In the genomic region with DNA sequence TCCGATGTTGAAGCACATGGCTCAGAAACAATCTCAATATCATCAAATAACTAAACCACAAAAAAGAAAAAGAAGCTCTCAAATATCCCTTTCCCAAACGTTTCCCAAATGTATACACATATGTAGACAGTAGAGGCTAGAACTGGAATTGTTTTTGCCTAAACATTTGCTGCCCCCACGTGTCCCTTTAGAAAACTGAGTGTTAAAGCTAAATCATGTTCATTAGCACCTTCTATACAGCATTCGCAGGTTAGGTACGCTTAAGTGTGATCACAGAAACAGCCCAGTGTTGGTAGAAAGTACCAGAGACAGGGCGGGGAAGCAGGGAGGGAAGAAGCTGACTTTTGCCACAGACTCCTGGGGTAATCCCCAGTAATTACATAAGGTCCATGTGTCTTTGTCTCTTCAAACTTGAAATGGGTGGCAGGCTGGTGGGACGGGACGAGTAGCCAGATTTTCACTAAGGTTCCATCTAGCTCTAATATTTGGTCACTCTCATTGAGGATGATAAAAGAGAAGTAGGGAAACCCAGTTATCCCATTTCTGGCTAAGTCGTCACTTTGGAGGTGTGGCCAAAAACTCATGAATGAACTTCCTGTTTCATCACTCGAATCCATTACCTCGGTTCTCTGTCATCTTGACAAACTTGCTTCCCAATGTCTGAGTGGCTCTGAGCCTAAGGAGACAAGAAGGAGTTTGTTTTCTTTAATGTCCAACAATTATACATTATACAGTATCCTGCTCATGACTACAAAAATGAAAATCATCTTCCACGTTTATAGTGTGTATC, we compare ENCODE assay signal across 8 cellular contexts. TPM values are rescaled to one million over a fixed set of nuclear protein-coding genes. Genes with fewer than 3 reads are reported as not detected.
DNase-seq lines count a peak whose midpoint lies in the region; ATAC-seq and TF ChIP-seq lines count a peak whose summit lies in the region.

No MANE protein-coding gene starts in this region.

- intact Hi-C loops in left lung (cut with DNase I): loop anchor here in 1 of 2 donors (10.0 kb wide), 1 partner anchor 1445 kb away; no protein-coding TSS in a partner anchor
- intact Hi-C loops in posterior vena cava (cut with DNase I): loop anchor here in 1 of 2 donors (5.0 kb wide), 1 partner anchor 1453 kb away; no protein-coding TSS in a partner anchor

- H3K4me3 ChIP-seq in left lung: no peak overlapping the region
- no peak overlapping the region for H3K4me3 ChIP-seq in MG63

- H3K9me3 ChIP-seq in left lung (no peaks in the 10 kb centered on the region), MG63 (no peaks in the 10 kb centered on the region)

- no peak overlapping the region for H3K27ac ChIP-seq in left lung

- H3K36me3 ChIP-seq in left lung: no peaks in the 10 kb centered on the region
- H3K36me3 ChIP-seq in MG63: no peaks in the 10 kb centered on the region

- TF ChIP-seq CTCF in left lung (IDR thresholded peaks at IDR 0.05): peak; percentile 22 to 37

- H3K4me1 ChIP-seq in left lung: peaks cover 7 to 15% of the 10 kb centered on the region in 2 donors

- ATAC-seq in GM18870 (IDR thresholded peaks at IDR 0.05; ENCODE audit: unreplicated experiment) (peak; percentile 73), HG03064 (IDR thresholded peaks at IDR 0.05; ENCODE audit: low read depth, unreplicated experiment) (peak; percentile 71), left lung (peak; percentile 76)

- H3K27me3 ChIP-seq in left lung: peaks cover 28 to 84% of the 10 kb centered on the region in 2 donors
- no peaks in the 10 kb centered on the region for H3K27me3 ChIP-seq in MG63

- DNase-seq in DMS114 treated with DMSO at 0.1 percent for 48 hours (lab: John Stamatoyannopoulos, UW; ENCODE audit: unreplicated experiment) (peak; percentile 82), NCI-H2196 treated with DMSO at 0.1 percent for 48 hours (lab: John Stamatoyannopoulos, UW; ENCODE audit: unreplicated experiment) (peak; percentile 69), amniotic stem cell (lab: John Stamatoyannopoulos, UW) (peak; percentile 28), left lung (no peak), posterior vena cava (ENCODE audit: low spot score) (no peak), MG63 (no peak)

RNA-seq across cellular contexts. Expression of a gene that starts 15.0 kb away (rescaled TPM):
- under 1 TPM; 0.73 to 0.97 TPM for total RNA-seq in left lung
- total RNA-seq in posterior vena cava: under 1 TPM in 1 of 2 donors, not detected in 1; 0.52 TPM
- 9.5 and 14.8 TPM in 2 replicates for total RNA-seq in MG63 (2014; rRNA removed; shearing (Covaris generic); ENCODE audit: low replicate concordance)

Comparison
In these comparisons a context has a peak if more than half of its experiments do, and no peak if none do; other contexts are left out.
1. DNase-seq: peak in DMS114 treated with DMSO at 0.1 percent for 48 hours (single experiment), NCI-H2196 treated with DMSO at 0.1 percent for 48 hours (single experiment) and amniotic stem cell (single experiment); none in left lung (0 of 2), posterior vena cava (single experiment) and MG63 (single experiment).
2. Peak in every context shown above with its lines, with median percentiles within 50 percentile points of each other: ATAC-seq.